In the genomic region with DNA sequence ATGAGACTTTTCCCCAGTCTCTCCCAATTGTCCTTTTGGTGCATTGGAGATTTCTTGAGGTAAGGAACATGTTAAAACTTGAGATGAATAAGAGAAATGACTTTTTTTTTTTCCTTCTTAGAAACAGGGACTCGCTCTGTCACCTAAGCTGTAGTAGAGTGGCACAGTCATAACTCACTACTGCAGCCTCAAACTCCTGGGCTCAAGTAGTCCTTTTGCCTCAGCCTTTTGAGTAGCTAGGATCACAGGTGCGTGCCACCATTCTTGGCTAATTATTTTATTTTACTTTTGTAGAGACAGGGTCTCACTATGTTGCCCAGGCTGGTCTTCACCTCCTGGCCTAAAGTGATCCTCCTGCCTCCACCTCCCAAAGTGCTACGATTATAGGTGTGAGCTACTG, we compare ENCODE assay signal across 14 cellular contexts. TPM values are rescaled to one million over a fixed set of nuclear protein-coding genes. Genes with fewer than 3 reads are reported as not detected.
A peak's percentile ranks its signal among the peaks of the same experiment; 100 is the strongest.
DNase-seq lines count a peak whose midpoint lies in the region; ATAC-seq, FAIRE-seq and TF ChIP-seq lines count a peak whose summit lies in the region.
"Had no signal": no experiment of that assay in that cellular context is flagged by ENCODE, and none has a peak within 500 bp of the region (broad histone marks: within the 10 kb centered on the region; RNA-seq: fewer than 3 reads in every experiment).

No MANE protein-coding gene starts in this region.

- H3K4me1 ChIP-seq in HepG2 (ENCODE audit: insufficient read depth, low read length), result no peaks in the 10 kb centered on the region
- H3K4me1 ChIP-seq in neuronal stem cell (ENCODE audit: control insufficient read depth in 2 of 2, insufficient read depth in 1 of 2, low read depth in 1 of 2, low read length in 2 of 2), result no peaks in the 10 kb centered on the region
- H3K4me1 ChIP-seq: Caco-2 had no signal

- H3K4me1 Mint-ChIP-seq in central memory CD8-positive, alpha-beta T cell, result peaks cover 52% of the 10 kb centered on the region

- TF ChIP-seq CTCF in GM12864 (IDR thresholded peaks at IDR 0.05; ENCODE audit: low read depth, low read length, missing control alignments) (no peak), HepG2 (CRISPR knock-in tag; IDR thresholded peaks at IDR 0.05) (no peak), lower leg skin (IDR thresholded peaks at IDR 0.05) (no peak)

- peak overlapping the region; percentile 97 for H3K27ac Mint-ChIP-seq in central memory CD8-positive, alpha-beta T cell (ENCODE audit: low read depth)

- no peak overlapping the region for H2AK5ac ChIP-seq in neuronal stem cell (ENCODE audit: low read depth, low read length)

- intact Hi-C loops in HepG2 (cut with micrococcal nuclease; ENCODE audit: unreplicated experiment), result no loop called here
- intact Hi-C loops in lower leg skin (cut with DNase I; ENCODE audit: low total_unique reads), result no loop called here

- H3K79me1 ChIP-seq in neuronal stem cell (ENCODE audit: low read depth, low read length), result no peaks in the 10 kb centered on the region

- H2AFZ ChIP-seq in HepG2 (ENCODE audit: low read length), result no peak overlapping the region
- no peak overlapping the region for H2AFZ ChIP-seq in neuronal stem cell (ENCODE audit: low read length)

- no TSS peak for BruUV-seq in HepG2 (replicated peaks; lab: Mats Ljungman, UMichigan)

- in situ Hi-C loops in HepG2 (cut with HindIII; ENCODE audit: extremely low pct_ligation_motif_present, low pct_unique_long_range_greater_than_20kb), result no loop called here

- H3K9me3 Mint-ChIP-seq in central memory CD8-positive, alpha-beta T cell, result no peaks in the 10 kb centered on the region

- over 99% methylated on average over 3 of the region's 3 CpGs for WGBS in HepG2 (ENCODE audit: low lambda C conversion rate)
- no CpG with 5 or more reads among the region's 3 CpGs for WGBS in neuronal stem cell (ENCODE audit: extremely low coverage in 2 of 2, insufficient read length in 2 of 2, insufficient replicate concordance in 1 of 2), 2 donors
- WGBS in lower leg skin, 2 donors, result 89 to 92% methylated on average over 3 of the region's 3 CpGs

- H3K27me3 ChIP-seq in HepG2 (ENCODE audit: control insufficient read depth in 1 of 2, insufficient read depth in 2 of 2, low read length in 2 of 2) (no peaks in the 10 kb centered on the region), neuronal stem cell (ENCODE audit: control insufficient read depth in 3 of 3, insufficient read depth in 3 of 3, low read depth in 1 of 3, low read length in 3 of 3) (no peaks in the 10 kb centered on the region)
- H3K27me3 ChIP-seq: esophagus squamous epithelium had no signal

- FAIRE-seq in HepG2 (lab: Jason Lieb, UNC), result no peak
- no peak for FAIRE-seq in urothelium cell line (lab: Jason Lieb, UNC)
- FAIRE-seq: K562 had no signal

- peaks cover 51% of the 10 kb centered on the region for H3K79me2 ChIP-seq in HepG2 (ENCODE audit: insufficient read depth, low read length)

- H4K20me1 ChIP-seq in HepG2 (ENCODE audit: insufficient read depth, low read length), result no peaks in the 10 kb centered on the region; the same call in 1 of the 2 replicates

- H4K8ac ChIP-seq in neuronal stem cell (ENCODE audit: low read depth, low read length), result no peak overlapping the region

- H3K27ac ChIP-seq in HepG2 (ENCODE audit: extremely low read length, insufficient read depth, low read length) (no peak overlapping the region), neuronal stem cell (replicated peaks; ENCODE audit: low read length) (no peak overlapping the region)

- H3K4me3 Mint-ChIP-seq in central memory CD8-positive, alpha-beta T cell, result peak overlapping the region; percentile 78

- H3K36me3 ChIP-seq in HepG2 (replicated peaks in 1 of 2; ENCODE audit: control insufficient read depth in 1 of 2, insufficient read depth in 2 of 2, low read length in 2 of 2), result no peaks in the 10 kb centered on the region; a peak in 2 of 5 replicates
- H3K36me3 ChIP-seq in neuronal stem cell (replicated peaks in 1 of 2; ENCODE audit: control insufficient read depth in 2 of 2, insufficient read depth in 2 of 2, low read length in 2 of 2), result peaks cover 0 to 10% of the 10 kb centered on the region in 2 donors

- TF ChIP-seq RAD21 in HepG2 (CRISPR knock-in tag; IDR thresholded peaks at IDR 0.05), result no peak

- no peak overlapping the region for H3K18ac ChIP-seq in neuronal stem cell (ENCODE audit: low read length)

- no peak overlapping the region for H2BK120ac ChIP-seq in neuronal stem cell (ENCODE audit: low read depth, low read length)

- H2BK5ac ChIP-seq in neuronal stem cell (ENCODE audit: low read length), result no peak overlapping the region

- no peak overlapping the region for H2BK12ac ChIP-seq in neuronal stem cell (ENCODE audit: low read length)

- no peak for TF ChIP-seq EP300 in HepG2 (IDR thresholded peaks at IDR 0.05; ENCODE audit: low read depth in 2 of 2, low read length in 2 of 2)
- TF ChIP-seq EP300 in HepG2 (CRISPR knock-in tag; IDR thresholded peaks at IDR 0.05; ENCODE audit: borderline replicate concordance), result no peak

- H3K23ac ChIP-seq in neuronal stem cell (ENCODE audit: low read depth, low read length, poor library complexity), result no peak overlapping the region

- CTCF ChIA-PET in HepG2 (lab: Yijun Ruan, JAX; ENCODE audit: low intra/inter-chr PET ratio, low total read pairs), result no interaction called here

- H3K9me3 ChIP-seq in HepG2 (ENCODE audit: low read length), result no peaks in the 10 kb centered on the region
- no peaks in the 10 kb centered on the region for H3K9me3 ChIP-seq in neuronal stem cell (replicated peaks in 1 of 2; ENCODE audit: control insufficient read depth in 2 of 2, insufficient read depth in 1 of 2, low read depth in 1 of 2, low read length in 2 of 2)
- H3K9me3 ChIP-seq: Caco-2, esophagus squamous epithelium had no signal

- TF ChIP-seq POLR2A in HepG2 (IDR thresholded peaks at IDR 0.05; ENCODE audit: insufficient read depth in 1 of 2, low read depth in 2 of 2, low read length in 2 of 2), result no peak
- no peak for TF ChIP-seq POLR2A in lower leg skin (IDR thresholded peaks at IDR 0.05)

- no peaks in the 10 kb centered on the region for H3K27me3 Mint-ChIP-seq in central memory CD8-positive, alpha-beta T cell

- ATAC-seq in GM19395 (IDR thresholded peaks at IDR 0.05; ENCODE audit: unreplicated experiment), result peak; percentile 58
- ATAC-seq in HG03175 (IDR thresholded peaks at IDR 0.05; ENCODE audit: unreplicated experiment), result peak; percentile 65
- peak; percentile 55 for ATAC-seq in central memory CD8-positive, alpha-beta T cell (replicated peaks; ENCODE audit: extremely low read depth, poor library complexity, severe bottlenecking)
- no peak for ATAC-seq in HepG2
- ATAC-seq: K562 had no signal

- peaks cover 39% of the 10 kb centered on the region for H3K36me3 Mint-ChIP-seq in central memory CD8-positive, alpha-beta T cell (ENCODE audit: insufficient read depth)

- H3K4me3 ChIP-seq in GM12864 (ENCODE audit: low read depth, low read length) (peak overlapping the region; percentile 15; the same call in 1 of the 2 replicates), HepG2 (replicated peaks in 1 of 3; ENCODE audit: insufficient read depth in 1 of 3, low read depth in 2 of 3, low read length in 3 of 3) (no peak overlapping the region), neuronal stem cell (ENCODE audit: low read length in 2 of 2) (no peak overlapping the region), lower leg skin (ENCODE audit: low read depth, poor library complexity, severe bottlenecking) (no peak overlapping the region)
- H3K4me3 ChIP-seq: esophagus squamous epithelium, K562 had no signal

- H4K91ac ChIP-seq in neuronal stem cell (ENCODE audit: low read depth, low read length, poor library complexity), result no peak overlapping the region

- no peak overlapping the region for H3K9ac ChIP-seq in HepG2 (ENCODE audit: insufficient read depth, low read depth, low read length)
- H3K9ac ChIP-seq in neuronal stem cell (ENCODE audit: low read depth, low read length, poor library complexity), result no peak overlapping the region

- H3K4me2 ChIP-seq in HepG2 (ENCODE audit: low read depth, low read length), result no peak overlapping the region
- no peak overlapping the region for H3K4me2 ChIP-seq in neuronal stem cell (ENCODE audit: insufficient read depth, low read length, poor library complexity, severe bottlenecking)

- H2BK15ac ChIP-seq in neuronal stem cell (ENCODE audit: low read length), result no peak overlapping the region

- H3K14ac ChIP-seq in neuronal stem cell (ENCODE audit: low read length), result no peak overlapping the region

- DNase-seq in GM12864 (ENCODE audit: low read depth) (no peak), HepG2 (ENCODE audit: low spot score) (no peak), neuronal stem cell (ENCODE audit: low spot score) (no peak), urothelium cell line (ENCODE audit: low spot score) (no peak), lower leg skin (ENCODE audit: low spot score in 2 of 2) (no peak)
- no peak for DNase-seq in central memory CD8-positive, alpha-beta T cell (ENCODE audit: low spot score in 2 of 2)
- DNase-seq: activated CD4-positive, alpha-beta T cell treated with anti-CD3 and anti-CD28 coated beads for 1 hour; Caco-2; esophagus squamous epithelium; islet precursor cell; NCI-H2227 treated with DMSO at 0.1 percent for 48 hours had no signal

- H3K4ac ChIP-seq in neuronal stem cell (ENCODE audit: low read length), result no peak overlapping the region

- POLR2A ChIA-PET in HepG2 (lab: Yijun Ruan, JAX), result no interaction called here

RNA-seq across cellular contexts. Expression of gene CDC42SE2, which starts 25.9 kb away (rescaled TPM):
- 25.0 and 40.7 TPM in 2 replicates for total RNA-seq in HepG2 (2016; rRNA removed; fragmentation: Illumina TruSeq; extraction: Trizol)
- 4.1 and 6.0 TPM in 2 replicates for total RNA-seq in HepG2 (2016; cell fraction: cytosol; rRNA removed; fragmentation: Illumina TruSeq; extraction: Trizol; ENCODE audit: low read depth)
- total RNA-seq in HepG2 (2016; cell fraction: insoluble cytoplasmic fraction; rRNA removed; fragmentation: Illumina TruSeq; extraction: Trizol), result 25.3 and 38.9 TPM in 2 replicates
- 22.1 and 22.9 TPM in 2 replicates for total RNA-seq in HepG2 (2016; cell fraction: membrane; rRNA removed; fragmentation: Illumina TruSeq; extraction: Trizol)
- total RNA-seq in HepG2 (2016; cell fraction: nucleus; rRNA removed; fragmentation: Illumina TruSeq; extraction: Trizol), result 15.2 and 19.0 TPM in 2 replicates
- polyA plus RNA-seq in HepG2 (2011; rRNA removed), result 15.4 and 19.6 TPM in 2 replicates
- polyA plus RNA-seq in HepG2 (2011; cell fraction: cytosol; rRNA removed), result 8.3 and 14.9 TPM in 2 replicates
- 4.3 and 5.7 TPM in 2 replicates for polyA plus RNA-seq in HepG2 (2011; cell fraction: nucleus; rRNA removed)
- polyA plus RNA-seq in HepG2 (2012), result 17.1 and 18.8 TPM in 2 replicates
- polyA plus RNA-seq in HepG2 (2016; cell fraction: cytosol; fragmentation: Illumina TruSeq; extraction: Trizol; ENCODE audit: low read depth), result 3.5 and 5.5 TPM in 2 replicates
- polyA plus RNA-seq in HepG2 (2016; cell fraction: insoluble cytoplasmic fraction; fragmentation: Illumina TruSeq; extraction: Trizol; ENCODE audit: low read depth), result 37.1 and 39.0 TPM in 2 replicates
- polyA plus RNA-seq in HepG2 (2016; cell fraction: membrane; fragmentation: Illumina TruSeq; extraction: Trizol; ENCODE audit: low read depth), result 14.3 and 17.7 TPM in 2 replicates
- polyA plus RNA-seq in HepG2 (2016; cell fraction: nucleus; fragmentation: Illumina TruSeq; extraction: Trizol; ENCODE audit: insufficient read depth, low read depth), result 17.8 and 18.4 TPM in 2 replicates
- 9.0 and 11.6 TPM in 2 replicates for polyA minus RNA-seq in HepG2 (2011; rRNA and poly(A)+ RNA removed; ENCODE audit: low replicate concordance)
- polyA minus RNA-seq in HepG2 (2011; cell fraction: cytosol; rRNA and poly(A)+ RNA removed), result 15.6 and 18.7 TPM in 2 replicates
- polyA minus RNA-seq in HepG2 (2011; cell fraction: nucleus; rRNA and poly(A)+ RNA removed), result 23.7 and 30.1 TPM in 2 replicates
- polyA plus RNA-seq in neuronal stem cell (2013, experiment 1 of 2), result 25.1 TPM
- polyA plus RNA-seq in neuronal stem cell (2013, experiment 2 of 2), result 25.5 TPM
- total RNA-seq in lower leg skin, result 10 to 100 TPM; 28.3 to 41.9 (median 34.2) TPM
